ENCODE assay signal across 16 cellular contexts in genomic region chr1:153953859-153954365, GRCh38. TPM values are rescaled to one million over a fixed set of nuclear protein-coding genes. Genes with fewer than 3 reads are reported as not detected.
A peak's percentile ranks its signal among the peaks of the same experiment; 100 is the strongest.
DNase-seq lines count a peak whose midpoint lies in the region; ATAC-seq, FAIRE-seq and TF ChIP-seq lines count a peak whose summit lies in the region.
"Had no signal": no experiment of that assay in that cellular context is flagged by ENCODE, and none has a peak within 500 bp of the region (broad histone marks: within the 10 kb centered on the region; RNA-seq: fewer than 3 reads in every experiment).

No MANE protein-coding gene starts in this region.

- H3K36me3 Mint-ChIP-seq in CD4-positive, alpha-beta memory T cell, result peaks cover 32 to 59% of the 10 kb centered on the region in 2 donors
- H3K36me3 Mint-ChIP-seq in HFFc6 (ENCODE audit: low read depth) (peaks cover 12% of the 10 kb centered on the region; the same call in 1 of the 2 replicates), astrocyte (ENCODE audit: low read depth, unreplicated experiment) (peaks cover 16% of the 10 kb centered on the region), natural killer cell (peaks cover 13% of the 10 kb centered on the region)

- no peak for FAIRE-seq in astrocyte (lab: Jason Lieb, UNC)
- FAIRE-seq: GM12892 had no signal

- peaks cover 52% of the 10 kb centered on the region for H3K79me2 ChIP-seq in astrocyte (ENCODE audit: insufficient read depth, low read length)

- no peak overlapping the region for H3K9ac ChIP-seq in astrocyte (ENCODE audit: low read length)

- POLR2A ChIA-PET in CD4-positive, alpha-beta memory T cell (lab: Charles Lee; ENCODE audit: partially characterized antibody), result interaction anchor here (0.7 to 8.6 kb wide), 5 partner anchors 8 to 37 kb away, joined by 3 to 142 read pairs (median 7); partner anchors contain the start of genes CREB3L4, DENND4B, JTB and SLC39A1

- H3K4me1 Mint-ChIP-seq in CD4-positive, alpha-beta memory T cell, result peaks cover 28 to 62% (median 40%) of the 10 kb centered on the region in 4 donors
- H3K4me1 Mint-ChIP-seq in HFFc6 (ENCODE audit: low read depth), result peaks cover 31% of the 10 kb centered on the region
- peaks cover 19% of the 10 kb centered on the region for H3K4me1 Mint-ChIP-seq in astrocyte (ENCODE audit: low read depth, unreplicated experiment)
- H3K4me1 Mint-ChIP-seq in natural killer cell, result peaks cover 42 to 45% of the 10 kb centered on the region in 2 donors

- H2AFZ ChIP-seq in astrocyte (ENCODE audit: low read depth, low read length), result no peak overlapping the region

- no peaks in the 10 kb centered on the region for H3K27me3 ChIP-seq in CD4-positive, alpha-beta memory T cell (ENCODE audit: insufficient read depth, low read length)
- H3K27me3 ChIP-seq in astrocyte (ENCODE audit: insufficient read depth, low read length), result no peaks in the 10 kb centered on the region
- H3K27me3 ChIP-seq: gastroesophageal sphincter had no signal

- H3K27ac ChIP-seq in CD4-positive, alpha-beta memory T cell (ENCODE audit: low read depth, low read length), result peak overlapping the region; percentile 0
- H3K27ac ChIP-seq in astrocyte (ENCODE audit: low read depth, low read length), result no peak overlapping the region
- H3K27ac ChIP-seq: C4-2B, gastroesophageal sphincter, thoracic aorta had no signal

- H4K20me1 ChIP-seq in astrocyte (ENCODE audit: insufficient read depth, low read length), result peaks cover 66% of the 10 kb centered on the region

- TF ChIP-seq CTCF in HFFc6 (IDR thresholded peaks at IDR 0.05) (no peak), astrocyte (IDR thresholded peaks at IDR 0.05; ENCODE audit: insufficient read depth, low read depth, low read length) (no peak), natural killer cell (IDR thresholded peaks at IDR 0.05) (no peak)

- H3K4me3 ChIP-seq in CD4-positive, alpha-beta memory T cell (ENCODE audit: low read length in 2 of 2), result no peak overlapping the region
- no peak overlapping the region for H3K4me3 ChIP-seq in astrocyte (ENCODE audit: insufficient read depth, low read depth, low read length)
- H3K4me3 ChIP-seq: gastroesophageal sphincter, thoracic aorta had no signal

- peaks cover 52% of the 10 kb centered on the region for H3K36me3 ChIP-seq in CD4-positive, alpha-beta memory T cell (ENCODE audit: insufficient read depth, low read length)
- peaks cover 13% of the 10 kb centered on the region for H3K36me3 ChIP-seq in astrocyte (ENCODE audit: insufficient read depth, low read length)

- H3K9me3 Mint-ChIP-seq in CD4-positive, alpha-beta memory T cell, result no peaks in the 10 kb centered on the region
- H3K9me3 Mint-ChIP-seq in HFFc6, result no peaks in the 10 kb centered on the region
- H3K9me3 Mint-ChIP-seq in astrocyte (ENCODE audit: unreplicated experiment), result no peaks in the 10 kb centered on the region
- H3K9me3 Mint-ChIP-seq in natural killer cell, result no peaks in the 10 kb centered on the region

- H3K4me3 Mint-ChIP-seq in CD4-positive, alpha-beta memory T cell, result peak overlapping the region in 5 of 8 donors; percentile 4 to 50 (median 45)
- H3K4me3 Mint-ChIP-seq in HFFc6, result no peak overlapping the region
- peak overlapping the region; percentile 3 for H3K4me3 Mint-ChIP-seq in astrocyte (ENCODE audit: unreplicated experiment)
- H3K4me3 Mint-ChIP-seq in natural killer cell, result no peak overlapping the region

- no peak overlapping the region for H3K4me2 ChIP-seq in astrocyte (ENCODE audit: low read length)

- no peak for DNase-seq in CD4-positive, alpha-beta memory T cell
- no peak for DNase-seq in HFFc6
- no peak for DNase-seq in astrocyte (ENCODE audit: low read depth)
- no peak for DNase-seq in natural killer cell
- DNase-seq in effector CD4-positive, alpha-beta T cell, result no peak
- DNase-seq: activated CD8-positive, alpha-beta memory T cell treated with anti-CD3 and anti-CD28 coated beads, Interleukin-2, amount 50 U/mL, for 4 hours; amygdala; H7; NCI-H2081 treated with DMSO at 0.1 percent for 48 hours had no signal

- peak overlapping the region in 6 of 7 donors; percentile 30 to 83 (median 68) for H3K27ac Mint-ChIP-seq in CD4-positive, alpha-beta memory T cell
- H3K27ac Mint-ChIP-seq in HFFc6, result peak overlapping the region; percentile 4; the same call in 1 of the 2 replicates
- H3K27ac Mint-ChIP-seq in astrocyte (ENCODE audit: unreplicated experiment), result no peak overlapping the region
- H3K27ac Mint-ChIP-seq in natural killer cell, result peak overlapping the region; percentile 12 to 81

- H3K9me3 ChIP-seq in CD4-positive, alpha-beta memory T cell (ENCODE audit: control insufficient read depth in 1 of 2, low read length in 2 of 2), result no peaks in the 10 kb centered on the region
- H3K9me3 ChIP-seq in astrocyte (ENCODE audit: insufficient read depth, low read depth, low read length), result no peaks in the 10 kb centered on the region
- H3K9me3 ChIP-seq: gastroesophageal sphincter, thoracic aorta had no signal

- intact Hi-C loops in CD4-positive, alpha-beta memory T cell (cut with micrococcal nuclease), result no loop called here
- intact Hi-C loops in natural killer cell (cut with micrococcal nuclease), result no loop called here

- H3K4me1 ChIP-seq in CD4-positive, alpha-beta memory T cell (ENCODE audit: insufficient read depth, low read length), result peaks cover 42% of the 10 kb centered on the region
- H3K4me1 ChIP-seq in astrocyte (ENCODE audit: insufficient read depth, low read length), result peaks cover 12% of the 10 kb centered on the region

- ATAC-seq in natural killer cell, result no peak
- no peak for ATAC-seq in HG03521 (IDR thresholded peaks at IDR 0.05; ENCODE audit: unreplicated experiment)
- no peak for ATAC-seq in HG03045 (IDR thresholded peaks at IDR 0.05; ENCODE audit: unreplicated experiment)
- ATAC-seq: gastroesophageal sphincter, SK-N-SH treated with all-trans-retinoic acid at 6 μM for 48 hours had no signal

- CTCF ChIA-PET in CD4-positive, alpha-beta memory T cell (lab: Charles Lee; ENCODE audit: partially characterized antibody), result interaction anchor here (1.0 to 1.4 kb wide), 3 partner anchors 12 to 157 kb away, joined by 3 to 6 read pairs (median 3); partner anchors contain the start of gene CREB3L4

- no peaks in the 10 kb centered on the region for H3K27me3 Mint-ChIP-seq in CD4-positive, alpha-beta memory T cell
- H3K27me3 Mint-ChIP-seq in HFFc6 (ENCODE audit: insufficient read depth), result peaks cover 4% of the 10 kb centered on the region
- H3K27me3 Mint-ChIP-seq in astrocyte (ENCODE audit: low read depth, unreplicated experiment), result no peaks in the 10 kb centered on the region
- H3K27me3 Mint-ChIP-seq in natural killer cell (ENCODE audit: low read depth in 2 of 2), result no peaks in the 10 kb centered on the region

RNA-seq across cellular contexts. Expression of gene CRTC2, which starts 4.5 kb away (rescaled TPM):
- 100 to 1,000 TPM; 112 to 113 TPM for total RNA-seq in CD4-positive, alpha-beta memory T cell
- polyA plus RNA-seq in CD4-positive, alpha-beta memory T cell, result 10 to 100 TPM; 12.3 to 54.3 TPM
- total RNA-seq in HFFc6 (2021; fragmentation: NEBNext Ultra II Directional; extraction: Animal tissue kit (Norgen Biotek cat#: 25700)), result 10 to 100 TPM; 22.3 to 31.3 (median 29.1) TPM
- 38.3 and 38.4 TPM in 2 replicates for total RNA-seq in astrocyte
- total RNA-seq in natural killer cell, result 100 to 1,000 TPM; 144 to 166 (median 154) TPM

RNA-seq across cellular contexts. Expression of gene DENND4B, which starts 7.4 kb away (rescaled TPM):
- 100 to 1,000 TPM; 211 to 216 TPM for total RNA-seq in CD4-positive, alpha-beta memory T cell
- polyA plus RNA-seq in CD4-positive, alpha-beta memory T cell, result 10 to 100 TPM in 1 of 2 donors, 1 to 10 TPM in 1; 6.9 to 34.0 TPM
- 10 to 100 TPM; 20.5 to 26.6 (median 23.4) TPM for total RNA-seq in HFFc6 (2021; fragmentation: NEBNext Ultra II Directional; extraction: Animal tissue kit (Norgen Biotek cat#: 25700))
- total RNA-seq in astrocyte, result 31.3 and 32.2 TPM in 2 replicates
- total RNA-seq in natural killer cell, result 100 to 1,000 TPM; 244 to 322 (median 291) TPM

RNA-seq across cellular contexts. Expression of gene SLC39A1, which starts 9.4 kb away (rescaled TPM):
- total RNA-seq in CD4-positive, alpha-beta memory T cell, result 10 to 100 TPM; 21.6 to 21.9 TPM
- polyA plus RNA-seq in CD4-positive, alpha-beta memory T cell, result 10 to 100 TPM; 36.3 to 47.3 TPM
- 10 to 100 TPM; 88.8 to 95.7 (median 93.0) TPM for total RNA-seq in HFFc6 (2021; fragmentation: NEBNext Ultra II Directional; extraction: Animal tissue kit (Norgen Biotek cat#: 25700))
- 90.2 and 91.7 TPM in 2 replicates for total RNA-seq in astrocyte
- 10 to 100 TPM; 20.7 to 21.5 (median 21.2) TPM for total RNA-seq in natural killer cell

RNA-seq across cellular contexts. Expression of gene CREB3L4, which starts 13.8 kb away (rescaled TPM):
- total RNA-seq in CD4-positive, alpha-beta memory T cell, result 1 to 10 TPM; 7.4 to 9.8 TPM
- polyA plus RNA-seq in CD4-positive, alpha-beta memory T cell, result 1 to 10 TPM; 1.2 to 5.2 TPM
- total RNA-seq in HFFc6 (2021; fragmentation: NEBNext Ultra II Directional; extraction: Animal tissue kit (Norgen Biotek cat#: 25700)), result 1 to 10 TPM; 3.6 to 4.6 (median 4.1) TPM
- total RNA-seq in astrocyte (5.3 and 6.1 TPM in 2 replicates), natural killer cell (10 to 100 TPM; 10.8 to 16.8 (median 10.9) TPM)

RNA-seq across cellular contexts. Expression of gene JTB, which starts 23.6 kb away (rescaled TPM):
- total RNA-seq in CD4-positive, alpha-beta memory T cell, result 100 to 1,000 TPM; 121 to 130 TPM
- polyA plus RNA-seq in CD4-positive, alpha-beta memory T cell, result 100 to 1,000 TPM; 283 to 445 TPM
- 100 to 1,000 TPM in 5 of 6 experiments, 10 to 100 TPM in 1; 99.3 to 128 (median 109) TPM for total RNA-seq in HFFc6 (2021; fragmentation: NEBNext Ultra II Directional; extraction: Animal tissue kit (Norgen Biotek cat#: 25700))
- total RNA-seq in astrocyte (103 TPM in 2 replicates), natural killer cell (100 to 1,000 TPM in 2 of 3 donors, 10 to 100 TPM in 1; 96.9 to 107 (median 101) TPM)

Comparison
In these comparisons a context has a peak if more than half of its experiments do, and no peak if none do; other contexts are left out.
1. H3K4me3 Mint-ChIP-seq: peak in CD4-positive, alpha-beta memory T cell (5 of 8) and astrocyte (single experiment); none in HFFc6 (single experiment) and natural killer cell (single experiment).